Comparison of ENCODE assay signal across 11 cellular contexts in the genomic region with DNA sequence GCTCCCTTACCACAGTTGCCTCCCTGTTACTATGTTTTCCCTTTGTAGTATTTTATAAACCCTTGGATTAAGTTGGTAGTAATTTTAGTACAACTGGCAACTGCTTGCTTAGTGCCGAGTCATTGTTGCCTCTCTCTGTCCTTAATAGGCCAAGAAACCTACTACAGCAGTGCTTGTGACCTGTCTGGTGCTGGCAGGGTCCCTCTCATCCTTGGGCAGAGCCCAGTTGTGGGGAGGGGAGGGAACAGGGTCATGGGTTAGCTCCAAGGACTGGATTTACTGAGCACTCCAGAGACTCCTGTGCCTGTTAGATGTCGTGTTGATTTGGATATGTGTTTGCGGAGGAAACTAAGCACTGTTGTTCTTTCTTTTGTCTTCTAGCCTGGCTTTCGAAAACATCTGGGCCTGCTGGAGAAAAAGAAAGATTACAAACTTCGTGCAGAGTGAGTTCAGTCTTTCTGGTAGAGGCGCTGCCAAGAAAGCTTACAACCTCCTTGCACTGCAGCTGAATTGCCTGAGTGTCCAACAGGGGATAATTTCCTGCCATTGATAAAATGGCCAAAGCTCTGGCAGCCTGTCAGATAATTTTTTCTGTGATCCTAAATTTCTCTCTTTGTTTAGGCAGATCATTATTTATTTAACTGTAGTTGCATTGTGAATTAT. TPM values are rescaled to one million over a fixed set of nuclear protein-coding genes. Genes with fewer than 3 reads are reported as not detected.
A peak's percentile ranks its signal among the peaks of the same experiment; 100 is the strongest.
DNase-seq lines count a peak whose midpoint lies in the region; TF ChIP-seq lines count a peak whose summit lies in the region.
"Had no signal": no experiment of that assay in that cellular context is flagged by ENCODE, and none has a peak within 500 bp of the region (broad histone marks: within the 10 kb centered on the region; RNA-seq: fewer than 3 reads in every experiment).

No MANE protein-coding gene starts in this region.

- intact Hi-C loops in activated CD4-positive, alpha-beta memory T cell treated with anti-CD3 and anti-CD28 coated beads for 36 hours (cut with micrococcal nuclease): no loop called here

- H3K9me3 Mint-ChIP-seq in activated CD4-positive, alpha-beta memory T cell treated with anti-CD3 and anti-CD28 coated beads for 36 hours: no peaks in the 10 kb centered on the region

- H3K27ac ChIP-seq in GM23248 (peak overlapping the region; percentile 21; the same call in 1 of the 2 replicates), trophoblast cell (ENCODE audit: low read depth, low read length) (no peak overlapping the region)

- H3K4me2 ChIP-seq in GM23248 (ENCODE audit: unreplicated experiment) (no peak overlapping the region), trophoblast cell (ENCODE audit: low read length) (no peak overlapping the region)

- no peak overlapping the region for H3K18ac ChIP-seq in trophoblast cell (ENCODE audit: low read length)

- no peak overlapping the region for H2AK5ac ChIP-seq in trophoblast cell (ENCODE audit: low read length)

- H2BK12ac ChIP-seq in trophoblast cell (ENCODE audit: low read length): no peak overlapping the region

- no peak for DNase-seq in GM23248
- no peak for DNase-seq in activated CD4-positive, alpha-beta memory T cell treated with anti-CD3 and anti-CD28 coated beads for 36 hours
- peak; percentile 29 for DNase-seq in fibroblast of villous mesenchyme (ENCODE audit: low read depth)
- DNase-seq in trophoblast cell: no peak
- DNase-seq in stimulated activated CD8-positive, alpha-beta memory T cell treated with anti-CD3 and anti-CD28 coated beads, Interleukin-4, amount 100 ng/mL, for 48 hours: no peak
- DNase-seq in OCI-M2 (lab: John Stamatoyannopoulos, UW; ENCODE audit: unreplicated experiment): no peak
- DNase-seq in hippocampal formation (lab: John Stamatoyannopoulos, UW): no peak
- no peak for DNase-seq in NCI-H1417 treated with DMSO at 0.1 percent for 48 hours (lab: John Stamatoyannopoulos, UW)
- DNase-seq: DMS153, NCI-H1436 treated with DMSO at 0.1 percent for 48 hours had no signal

- no peaks in the 10 kb centered on the region for H3K27me3 Mint-ChIP-seq in activated CD4-positive, alpha-beta memory T cell treated with anti-CD3 and anti-CD28 coated beads for 36 hours

- H3K4me3 ChIP-seq in GM23248 (no peak overlapping the region), fibroblast of villous mesenchyme (ENCODE audit: low read depth, low read length) (no peak overlapping the region), trophoblast cell (ENCODE audit: low read depth, low read length) (no peak overlapping the region)

- H3K27me3 ChIP-seq in GM23248 (replicated peaks; ENCODE audit: insufficient read depth) (no peaks in the 10 kb centered on the region), trophoblast cell (ENCODE audit: insufficient read depth, low read length) (no peaks in the 10 kb centered on the region)

- POLR2A ChIA-PET in activated CD4-positive, alpha-beta memory T cell treated with anti-CD3 and anti-CD28 coated beads for 36 hours (lab: Charles Lee): interaction anchor here (0.7 to 1.0 kb wide), 3 partner anchors 8 to 18 kb away, joined by 3 read pairs; no protein-coding TSS in a partner anchor

- H3K23ac ChIP-seq in trophoblast cell (ENCODE audit: low read length): no peak overlapping the region

- H3K79me2 ChIP-seq in GM23248 (ENCODE audit: insufficient read depth) (peaks cover 77% of the 10 kb centered on the region), trophoblast cell (ENCODE audit: control insufficient read depth, insufficient read depth, low read length, poor library complexity) (peaks cover 7% of the 10 kb centered on the region)

- H3K27ac Mint-ChIP-seq in activated CD4-positive, alpha-beta memory T cell treated with anti-CD3 and anti-CD28 coated beads for 36 hours: peak overlapping the region; percentile 29

- peak overlapping the region; percentile 17; the same call in 1 of the 2 replicates for H3K9ac ChIP-seq in GM23248
- no peak overlapping the region for H3K9ac ChIP-seq in trophoblast cell (ENCODE audit: low read length)

- H3K4me3 Mint-ChIP-seq in activated CD4-positive, alpha-beta memory T cell treated with anti-CD3 and anti-CD28 coated beads for 36 hours: no peak overlapping the region

- peaks cover 36% of the 10 kb centered on the region for H3K36me3 ChIP-seq in GM23248 (ENCODE audit: low read depth)
- peaks cover 19 to 37% of the 10 kb centered on the region in 2 experiments for H3K36me3 ChIP-seq in trophoblast cell (ENCODE audit: control insufficient read depth in 1 of 2, insufficient read depth in 2 of 2, low read length in 2 of 2)

- H4K91ac ChIP-seq in trophoblast cell (ENCODE audit: low read depth, low read length): no peak overlapping the region

- peaks cover 17% of the 10 kb centered on the region for H3K4me1 ChIP-seq in GM23248 (ENCODE audit: insufficient read depth)
- peaks cover 3 to 9% of the 10 kb centered on the region in 2 experiments for H3K4me1 ChIP-seq in trophoblast cell (ENCODE audit: control insufficient read depth in 1 of 2, insufficient read depth in 2 of 2, low read length in 2 of 2)

- H3K14ac ChIP-seq in trophoblast cell (ENCODE audit: low read length): no peak overlapping the region

- in situ Hi-C loops in GM23248 (cut with MboI): no loop called here

- no peak overlapping the region for H2BK5ac ChIP-seq in trophoblast cell (ENCODE audit: low read depth, low read length, poor library complexity)

- CTCF ChIA-PET in activated CD4-positive, alpha-beta memory T cell treated with anti-CD3 and anti-CD28 coated beads for 36 hours (lab: Charles Lee): interaction anchor here (1.6 to 2.7 kb wide), 2 partner anchors 10 to 56 kb away, joined by 8 to 13 read pairs; no protein-coding TSS in a partner anchor

- H3K79me1 ChIP-seq in trophoblast cell (ENCODE audit: low read length): peaks cover 8% of the 10 kb centered on the region

- H3K36me3 Mint-ChIP-seq in activated CD4-positive, alpha-beta memory T cell treated with anti-CD3 and anti-CD28 coated beads for 36 hours: peaks cover 46% of the 10 kb centered on the region

- H3K9me2 ChIP-seq in GM23248 (ENCODE audit: insufficient read depth): no peaks in the 10 kb centered on the region

- peaks cover 44% of the 10 kb centered on the region for H3K4me1 Mint-ChIP-seq in activated CD4-positive, alpha-beta memory T cell treated with anti-CD3 and anti-CD28 coated beads for 36 hours (ENCODE audit: low read depth)

- H3K9me3 ChIP-seq in GM23248 (ENCODE audit: low read depth): no peaks in the 10 kb centered on the region
- no peaks in the 10 kb centered on the region for H3K9me3 ChIP-seq in trophoblast cell (ENCODE audit: insufficient read depth, low read depth, low read length)

- H4K20me1 ChIP-seq in GM23248 (ENCODE audit: insufficient read depth): no peaks in the 10 kb centered on the region

- H3F3A ChIP-seq in GM23248 (ENCODE audit: insufficient read depth): peaks cover 8% of the 10 kb centered on the region

- no peak overlapping the region for H4K12ac ChIP-seq in trophoblast cell (ENCODE audit: low read depth, low read length)

- no peak overlapping the region for H4K8ac ChIP-seq in trophoblast cell (ENCODE audit: low read depth, low read length)

- no peak overlapping the region for H2BK120ac ChIP-seq in trophoblast cell (ENCODE audit: insufficient read depth, low read length, poor library complexity)

- H2AFZ ChIP-seq in GM23248 (no peak overlapping the region), trophoblast cell (ENCODE audit: insufficient read depth, low read length, poor library complexity) (no peak overlapping the region)

- WGBS in GM23248 (ENCODE audit: low coverage in 1 of 2, low lambda C conversion rate in 2 of 2, missing lambda C conversion rate in 2 of 2), 2 experiments: 60 to 64% methylated on average over 6 of the region's 6 CpGs
- WGBS in trophoblast cell (ENCODE audit: extremely low coverage, insufficient coverage, insufficient read length): no CpG with 5 or more reads among the region's 6 CpGs

- TF ChIP-seq CTCF in fibroblast of villous mesenchyme (IDR thresholded peaks at IDR 0.05; ENCODE audit: insufficient read depth, low read depth, low read length): no peak

- H3K4ac ChIP-seq in trophoblast cell (ENCODE audit: low read depth, low read length): peak overlapping the region; percentile 19

RNA-seq across cellular contexts. Expression of a gene that starts 3.6 kb away (rescaled TPM):
- 25.8 and 37.1 TPM in 2 replicates for total RNA-seq in GM23248 (2014; rRNA removed; shearing (Covaris generic))
- polyA plus RNA-seq in GM23248 (2016; fragmentation: Nextera tagmentation; extraction: Ambion mirVana): 51.0 and 54.3 TPM in 2 replicates
- 10 to 100 TPM; 51.2 to 52.3 TPM for total RNA-seq in activated CD4-positive, alpha-beta memory T cell treated with anti-CD3 and anti-CD28 coated beads for 36 hours
- total RNA-seq in fibroblast of villous mesenchyme: 49.6 and 55.7 TPM in 2 replicates
- 56.4 and 56.8 TPM in 2 replicates for polyA plus RNA-seq in trophoblast cell (2013)

RNA-seq across cellular contexts. Expression of a gene that starts 10.8 kb away (rescaled TPM):
- total RNA-seq in GM23248 (2014; rRNA removed; shearing (Covaris generic)): 26.9 and 31.7 TPM in 2 replicates
- polyA plus RNA-seq in GM23248 (2016; fragmentation: Nextera tagmentation; extraction: Ambion mirVana): 44.4 and 48.0 TPM in 2 replicates
- total RNA-seq in activated CD4-positive, alpha-beta memory T cell treated with anti-CD3 and anti-CD28 coated beads for 36 hours: 10 to 100 TPM; 14.4 to 14.7 TPM
- total RNA-seq in fibroblast of villous mesenchyme: 25.5 and 33.2 TPM in 2 replicates
- polyA plus RNA-seq in trophoblast cell (2013): 56.9 and 57.3 TPM in 2 replicates

RNA-seq across cellular contexts. Expression of a gene that starts 26.3 kb away (rescaled TPM):
- total RNA-seq in GM23248 (2014; rRNA removed; shearing (Covaris generic)): 37.9 and 62.3 TPM in 2 replicates
- polyA plus RNA-seq in GM23248 (2016; fragmentation: Nextera tagmentation; extraction: Ambion mirVana): 63.4 and 72.3 TPM in 2 replicates
- total RNA-seq in activated CD4-positive, alpha-beta memory T cell treated with anti-CD3 and anti-CD28 coated beads for 36 hours: 10 to 100 TPM; 93.5 to 94.4 TPM
- total RNA-seq in fibroblast of villous mesenchyme: 108 and 116 TPM in 2 replicates
- polyA plus RNA-seq in trophoblast cell (2013): 33.9 and 37.1 TPM in 2 replicates

RNA-seq across cellular contexts. Expression of a gene that starts 30.5 kb away (rescaled TPM):
- total RNA-seq in GM23248 (2014; rRNA removed; shearing (Covaris generic)): not detected in 2 replicates
- polyA plus RNA-seq in GM23248 (2016; fragmentation: Nextera tagmentation; extraction: Ambion mirVana): not detected in 2 replicates
- total RNA-seq in activated CD4-positive, alpha-beta memory T cell treated with anti-CD3 and anti-CD28 coated beads for 36 hours: under 1 TPM; 0.26 to 0.36 TPM
- total RNA-seq in fibroblast of villous mesenchyme: under 0.01 TPM in 1 of 2 replicates, not detected in the other
- polyA plus RNA-seq in trophoblast cell (2013): 0.44 and 0.46 TPM in 2 replicates
- total RNA-seq: RPMI7951 had no signal
